In the genomic region with DNA sequence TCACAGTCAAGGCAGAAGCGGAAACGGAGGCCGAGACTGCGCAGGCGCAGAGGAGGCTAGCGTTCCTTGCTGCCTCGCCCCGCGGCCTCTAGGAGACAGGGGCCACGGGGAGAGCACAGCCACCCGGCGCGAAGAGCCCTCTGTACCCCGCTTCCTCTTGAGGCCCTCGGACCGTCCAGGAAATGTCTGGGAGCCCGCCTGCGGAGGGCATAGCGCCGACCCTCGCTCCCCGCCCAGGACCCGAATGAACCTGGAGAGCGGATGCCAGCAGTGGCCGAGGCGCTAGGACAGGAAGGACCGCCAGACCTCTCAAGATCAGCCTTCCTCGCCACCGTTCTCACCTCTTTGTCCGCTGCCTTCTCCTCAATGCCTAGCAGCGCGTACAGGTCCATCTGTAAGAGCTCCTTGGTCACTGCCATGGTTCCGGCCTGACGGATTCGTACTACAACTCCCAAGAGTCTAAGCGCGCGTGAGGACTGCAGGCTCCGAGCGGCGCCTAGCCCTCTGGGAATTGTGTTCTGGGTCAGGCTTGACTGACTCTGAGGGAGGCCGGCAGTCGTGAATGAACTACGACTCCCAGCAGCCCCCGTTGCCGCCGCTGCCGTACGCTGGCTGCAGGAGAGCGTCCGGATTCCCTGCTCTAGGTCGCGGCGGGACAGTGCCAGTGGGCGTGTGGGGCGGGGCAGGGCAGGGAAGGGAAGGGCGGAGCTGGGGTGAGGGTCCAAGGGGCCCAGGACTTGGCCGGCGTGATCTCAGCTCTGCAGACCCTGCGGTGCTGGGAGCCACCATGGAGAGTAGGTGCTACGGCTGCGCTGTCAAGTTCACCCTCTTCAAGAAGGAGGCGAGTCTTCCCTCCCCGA, we compare ENCODE assay signal across 8 cellular contexts. TPM values are rescaled to one million over a fixed set of nuclear protein-coding genes. Genes with fewer than 3 reads are reported as not detected.
DNase-seq lines count a peak whose midpoint lies in the region; ATAC-seq and TF ChIP-seq lines count a peak whose summit lies in the region.

A gene with protein sequence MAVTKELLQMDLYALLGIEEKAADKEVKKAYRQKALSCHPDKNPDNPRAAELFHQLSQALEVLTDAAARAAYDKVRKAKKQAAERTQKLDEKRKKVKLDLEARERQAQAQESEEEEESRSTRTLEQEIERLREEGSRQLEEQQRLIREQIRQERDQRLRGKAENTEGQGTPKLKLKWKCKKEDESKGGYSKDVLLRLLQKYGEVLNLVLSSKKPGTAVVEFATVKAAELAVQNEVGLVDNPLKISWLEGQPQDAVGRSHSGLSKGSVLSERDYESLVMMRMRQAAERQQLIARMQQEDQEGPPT (minus strand): TSS at position 446 of the 860 bp plus-strand sequence. CDS start 27 bp downstream, at position 419.
A gene with protein sequence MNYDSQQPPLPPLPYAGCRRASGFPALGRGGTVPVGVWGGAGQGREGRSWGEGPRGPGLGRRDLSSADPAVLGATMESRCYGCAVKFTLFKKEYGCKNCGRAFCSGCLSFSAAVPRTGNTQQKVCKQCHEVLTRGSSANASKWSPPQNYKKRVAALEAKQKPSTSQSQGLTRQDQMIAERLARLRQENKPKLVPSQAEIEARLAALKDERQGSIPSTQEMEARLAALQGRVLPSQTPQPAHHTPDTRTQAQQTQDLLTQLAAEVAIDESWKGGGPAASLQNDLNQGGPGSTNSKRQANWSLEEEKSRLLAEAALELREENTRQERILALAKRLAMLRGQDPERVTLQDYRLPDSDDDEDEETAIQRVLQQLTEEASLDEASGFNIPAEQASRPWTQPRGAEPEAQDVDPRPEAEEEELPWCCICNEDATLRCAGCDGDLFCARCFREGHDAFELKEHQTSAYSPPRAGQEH (plus strand): TSS at position 62 of the 860 bp plus-strand sequence. CDS start 501 bp downstream, at position 563.

- TF ChIP-seq CTCF in C4-2B (conservative IDR thresholded peaks at IDR 0.05): no peak

- DNase-seq in NCI-H748 (lab: John Stamatoyannopoulos, UW; ENCODE audit: unreplicated experiment) (peak; percentile 95), dedifferentiated amniotic fluid mesenchymal stem cell (ENCODE audit: extremely low spot score) (peak; percentile 99), left lobe of liver (ENCODE audit: low spot score) (peak; percentile 98)
- peak; percentile 92 for DNase-seq in activated CD4-positive, alpha-beta T cell treated with anti-CD3 and anti-CD28 coated beads, Interleukin-2, amount 50 U/mL, for 1 hour
- peak; percentile 93 for DNase-seq in stimulated activated CD4-positive, alpha-beta T cell treated with anti-CD3 and anti-CD28 coated beads, Interleukin-2, amount 100 ng/mL, for 4 hours (ENCODE audit: low read depth)

- H3K27ac ChIP-seq in C4-2B: peak within 1 kb of the TSS; percentile 92

- ATAC-seq in GM19351 (IDR thresholded peaks at IDR 0.05; ENCODE audit: unreplicated experiment): peak; percentile 92
- peak; percentile 93 for ATAC-seq in HG03521 (IDR thresholded peaks at IDR 0.05; ENCODE audit: unreplicated experiment)
- peak; percentile 91 for ATAC-seq in left lobe of liver

RNA-seq across cellular contexts. Expression of the first gene that starts in this region (rescaled TPM):
- 31.3 TPM for total RNA-seq in left lobe of liver

RNA-seq across cellular contexts. Expression of the second gene that starts in this region (rescaled TPM):
- 19.9 TPM for total RNA-seq in left lobe of liver

Comparison
In these comparisons a context has a peak if more than half of its experiments do, and no peak if none do; other contexts are left out.
1. Peak in every context shown above with its lines: DNase-seq, ATAC-seq and H3K27ac ChIP-seq.